Comparison of ENCODE assay signal across 8 cellular contexts in genomic region chr18:58046087-58046793, GRCh38. TPM values are rescaled to one million over a fixed set of nuclear protein-coding genes. Genes with fewer than 3 reads are reported as not detected.
DNase-seq lines count a peak whose midpoint lies in the region; ATAC-seq lines count a peak whose summit lies in the region.

No MANE protein-coding gene starts in this region.

- no peak overlapping the region for H3K27ac Mint-ChIP-seq in activated naive CD4-positive, alpha-beta T cell treated with anti-CD3 and anti-CD28 coated beads for 36 hours
- no peak overlapping the region for H3K27ac Mint-ChIP-seq in activated naive CD4-positive, alpha-beta T cell treated with anti-CD3 and anti-CD28 coated beads, Interleukin-2, amount 50 U/mL, for 72 hours
- H3K27ac Mint-ChIP-seq in activated CD8-positive, alpha-beta T cell treated with anti-CD3 and anti-CD28 coated beads, Interleukin-2, amount 10 ng/mL, durations not matched to agents 7 days and 5 days: no peak overlapping the region
- H3K27ac Mint-ChIP-seq in immature natural killer cell: peak overlapping the region in 1 of 6 donors; percentile 80

- H3K4me3 Mint-ChIP-seq in activated naive CD4-positive, alpha-beta T cell treated with anti-CD3 and anti-CD28 coated beads for 36 hours: peak overlapping the region; percentile 85
- peak overlapping the region; percentile 87 for H3K4me3 Mint-ChIP-seq in activated CD8-positive, alpha-beta T cell treated with anti-CD3 and anti-CD28 coated beads, Interleukin-2, amount 10 ng/mL, durations not matched to agents 7 days and 5 days
- peak overlapping the region; percentile 87 to 94 (median 91) for H3K4me3 Mint-ChIP-seq in immature natural killer cell

- CTCF ChIA-PET in activated naive CD4-positive, alpha-beta T cell treated with anti-CD3 and anti-CD28 coated beads for 36 hours (lab: Charles Lee): interaction anchor here (0.7 to 2.0 kb wide), 4 partner anchors 75 to 470 kb away, joined by 3 to 7 read pairs (median 6); no protein-coding TSS in a partner anchor
- CTCF ChIA-PET in activated CD8-positive, alpha-beta T cell treated with anti-CD3 and anti-CD28 coated beads, Interleukin-2, amount 10 ng/mL, durations not matched to agents 7 days and 5 days (lab: Charles Lee): interaction anchor here (1.2 to 1.7 kb wide), 3 partner anchors 9 to 90 kb away, joined by 4 to 7 read pairs (median 6); no protein-coding TSS in a partner anchor

- no peak for ATAC-seq in activated naive CD4-positive, alpha-beta T cell treated with anti-CD3 and anti-CD28 coated beads, Interleukin-2, amount 50 U/mL, for 72 hours
- no peak for ATAC-seq in activated CD8-positive, alpha-beta T cell treated with anti-CD3 and anti-CD28 coated beads, Interleukin-2, amount 10 ng/mL, durations not matched to agents 7 days and 5 days
- ATAC-seq in GM18858 (IDR thresholded peaks at IDR 0.05; ENCODE audit: unreplicated experiment): no peak

- intact Hi-C loops in activated naive CD4-positive, alpha-beta T cell treated with anti-CD3 and anti-CD28 coated beads for 36 hours (cut with micrococcal nuclease): loop anchor here (10.0 kb wide), 1 partner anchor 461 kb away; the partner anchor contains the start of gene FECH

- peak overlapping the region; percentile 87 for H3K27ac ChIP-seq in substantia nigra (ENCODE audit: low read depth, low read length, poor library complexity, severe bottlenecking)

- H3K4me1 Mint-ChIP-seq in activated naive CD4-positive, alpha-beta T cell treated with anti-CD3 and anti-CD28 coated beads for 36 hours (ENCODE audit: low read depth): peaks cover 25% of the 10 kb centered on the region
- peaks cover 25% of the 10 kb centered on the region for H3K4me1 Mint-ChIP-seq in activated CD8-positive, alpha-beta T cell treated with anti-CD3 and anti-CD28 coated beads, Interleukin-2, amount 10 ng/mL, durations not matched to agents 7 days and 5 days (ENCODE audit: low read depth)
- peaks cover 24 to 28% of the 10 kb centered on the region in 2 donors for H3K4me1 Mint-ChIP-seq in immature natural killer cell

- H3K36me3 Mint-ChIP-seq in activated naive CD4-positive, alpha-beta T cell treated with anti-CD3 and anti-CD28 coated beads for 36 hours (ENCODE audit: low read depth): no peaks in the 10 kb centered on the region
- H3K36me3 Mint-ChIP-seq in activated naive CD4-positive, alpha-beta T cell treated with anti-CD3 and anti-CD28 coated beads, Interleukin-2, amount 50 U/mL, for 72 hours: no peaks in the 10 kb centered on the region
- no peaks in the 10 kb centered on the region for H3K36me3 Mint-ChIP-seq in activated CD8-positive, alpha-beta T cell treated with anti-CD3 and anti-CD28 coated beads, Interleukin-2, amount 10 ng/mL, durations not matched to agents 7 days and 5 days (ENCODE audit: low read depth)
- H3K36me3 Mint-ChIP-seq in immature natural killer cell: no peaks in the 10 kb centered on the region

- no peak for DNase-seq in activated naive CD4-positive, alpha-beta T cell treated with anti-CD3 and anti-CD28 coated beads for 36 hours
- no peak for DNase-seq in activated naive CD4-positive, alpha-beta T cell treated with anti-CD3 and anti-CD28 coated beads, Interleukin-2, amount 50 U/mL, for 72 hours (ENCODE audit: low spot score in 2 of 2)
- DNase-seq in activated CD8-positive, alpha-beta T cell treated with anti-CD3 and anti-CD28 coated beads, Interleukin-2, amount 10 ng/mL, durations not matched to agents 7 days and 5 days: no peak
- DNase-seq in immature natural killer cell (no peak), substantia nigra (lab: John Stamatoyannopoulos, UW) (peak in 4 of 49 donors; percentile 6 to 19 (median 15)), HuH-7.5 (ENCODE audit: low spot score) (no peak)
- no peak for DNase-seq in stimulated activated naive CD4-positive, alpha-beta T cell (lab: John Stamatoyannopoulos, UW)

- POLR2A ChIA-PET in activated CD8-positive, alpha-beta T cell treated with anti-CD3 and anti-CD28 coated beads, Interleukin-2, amount 10 ng/mL, durations not matched to agents 7 days and 5 days (lab: Charles Lee): no interaction called here

- H3K27me3 Mint-ChIP-seq in activated naive CD4-positive, alpha-beta T cell treated with anti-CD3 and anti-CD28 coated beads for 36 hours (ENCODE audit: low read depth): peaks cover 10% of the 10 kb centered on the region
- H3K27me3 Mint-ChIP-seq in activated CD8-positive, alpha-beta T cell treated with anti-CD3 and anti-CD28 coated beads, Interleukin-2, amount 10 ng/mL, durations not matched to agents 7 days and 5 days (ENCODE audit: low read depth): peaks cover 25% of the 10 kb centered on the region
- H3K27me3 Mint-ChIP-seq in immature natural killer cell (ENCODE audit: low read depth in 3 of 3): peaks cover 2 to 10% (median 6%) of the 10 kb centered on the region in 3 donors

- no peaks in the 10 kb centered on the region for H3K9me3 Mint-ChIP-seq in activated naive CD4-positive, alpha-beta T cell treated with anti-CD3 and anti-CD28 coated beads for 36 hours
- H3K9me3 Mint-ChIP-seq in activated naive CD4-positive, alpha-beta T cell treated with anti-CD3 and anti-CD28 coated beads, Interleukin-2, amount 50 U/mL, for 72 hours: no peaks in the 10 kb centered on the region
- H3K9me3 Mint-ChIP-seq in activated CD8-positive, alpha-beta T cell treated with anti-CD3 and anti-CD28 coated beads, Interleukin-2, amount 10 ng/mL, durations not matched to agents 7 days and 5 days (ENCODE audit: insufficient read depth): no peaks in the 10 kb centered on the region
- H3K9me3 Mint-ChIP-seq in immature natural killer cell: no peaks in the 10 kb centered on the region

RNA-seq across cellular contexts. Expression of gene NEDD4L, which starts 2.2 kb away (rescaled TPM):
- 1 to 10 TPM; 5.3 to 5.6 TPM for total RNA-seq in activated naive CD4-positive, alpha-beta T cell treated with anti-CD3 and anti-CD28 coated beads for 36 hours
- 1 to 10 TPM; 1.7 to 8.3 TPM for total RNA-seq in activated naive CD4-positive, alpha-beta T cell treated with anti-CD3 and anti-CD28 coated beads, Interleukin-2, amount 50 U/mL, for 72 hours
- 1 to 10 TPM; 3.4 to 4.3 TPM for total RNA-seq in activated CD8-positive, alpha-beta T cell treated with anti-CD3 and anti-CD28 coated beads, Interleukin-2, amount 10 ng/mL, durations not matched to agents 7 days and 5 days
- 1 to 10 TPM in 2 of 3 donors, under 1 TPM in 1; 0.62 to 2.2 (median 2.0) TPM for polyA plus RNA-seq in immature natural killer cell
